Comparison of ENCODE assay signal across 14 cellular contexts in genomic region chr4:102196221-102196620, GRCh38.
A peak's percentile ranks its signal among the peaks of the same experiment; 100 is the strongest.
DNase-seq lines count a peak whose midpoint lies in the region; ATAC-seq, FAIRE-seq and TF ChIP-seq lines count a peak whose summit lies in the region.
"Had no signal": no experiment of that assay in that cellular context is flagged by ENCODE, and none has a peak within 500 bp of the region (broad histone marks: within the 10 kb centered on the region; RNA-seq: fewer than 3 reads in every experiment).

No MANE protein-coding gene starts in this region.

- peak overlapping the region; percentile 22 for H2AFZ ChIP-seq in osteoblast (ENCODE audit: low read length)
- no peak overlapping the region for H2AFZ ChIP-seq in H9 (ENCODE audit: low read length)

- H3K79me2 ChIP-seq in osteoblast (ENCODE audit: insufficient read depth, low read length) = no peaks in the 10 kb centered on the region
- no peaks in the 10 kb centered on the region for H3K79me2 ChIP-seq in H9 (ENCODE audit: insufficient read depth, low read length)

- no peak overlapping the region for H2BK5ac ChIP-seq in H9 (ENCODE audit: insufficient read length, low read length)

- H2BK20ac ChIP-seq in H9 (ENCODE audit: low read depth, low read length, poor library complexity, severe bottlenecking) = no peak overlapping the region

- H3K9me3 Mint-ChIP-seq in H9 = no peaks in the 10 kb centered on the region; a peak in 2 of 5 replicates
- no peaks in the 10 kb centered on the region for H3K9me3 Mint-ChIP-seq in activated T-cell treated with anti-CD3 and anti-CD28 coated beads, Interleukin-2, amount 50 U/mL, for 4 hours
- no peaks in the 10 kb centered on the region for H3K9me3 Mint-ChIP-seq in stimulated activated naive B cell treated with anti-CD40 and anti-IgM and Interleukin-4, amounts not matched to agents 10 μg/mL and 1 μg/mL and 100 μg/mL, for 72 hours

- no peak overlapping the region for H4K5ac ChIP-seq in H9 (ENCODE audit: insufficient read length, low read depth, low read length)

- H4K20me1 ChIP-seq in osteoblast (ENCODE audit: insufficient read depth, low read length) = no peaks in the 10 kb centered on the region
- no peaks in the 10 kb centered on the region for H4K20me1 ChIP-seq in H9 (ENCODE audit: control insufficient read depth, insufficient read depth, insufficient read length)

- H2BK120ac ChIP-seq in H9 (ENCODE audit: low read depth, low read length, poor library complexity, severe bottlenecking) = no peak overlapping the region

- H3K79me1 ChIP-seq in H9 (ENCODE audit: insufficient read depth, low read depth, low read length, poor library complexity, severe bottlenecking) = no peaks in the 10 kb centered on the region

- TF ChIP-seq POLR2A in GM12891 (IDR thresholded peaks at IDR 0.05; ENCODE audit: low read depth, low read length) = no peak

- DNase-seq in GM12891 (ENCODE audit: insufficient read length, low spot score) (no peak), NCI-H82 treated with DMSO at 0.1 percent for 48 hours (lab: John Stamatoyannopoulos, UW; ENCODE audit: unreplicated experiment) (peak; percentile 69), bronchial epithelial cell (ENCODE audit: low read depth) (peak; percentile 38), osteoblast (ENCODE audit: insufficient read length, low spot score, missing footprints) (peak; percentile 64), H9 (no peak)
- DNase-seq in activated T-cell treated with anti-CD3 and anti-CD28 coated beads, Interleukin-2, amount 50 U/mL, for 4 hours = no peak
- no peak for DNase-seq in stimulated activated naive B cell treated with anti-CD40 and anti-IgM and Interleukin-4, amounts not matched to agents 10 μg/mL and 1 μg/mL and 100 μg/mL, for 72 hours
- DNase-seq: activated CD4-positive, alpha-beta T cell treated with anti-CD3 and anti-CD28 coated beads, Interleukin-2, amount 50 U/mL, for 4 hours; activated gamma-delta T cell; NCI-H187; thyroid gland had no signal

- H3K18ac ChIP-seq in H9 (ENCODE audit: insufficient read length, low read depth, low read length) = no peak overlapping the region

- no peak overlapping the region for H2AK5ac ChIP-seq in H9 (ENCODE audit: insufficient read length, low read length)

- H3K56ac ChIP-seq in H9 (ENCODE audit: insufficient read length, low read depth, low read length) = no peak overlapping the region

- no peaks in the 10 kb centered on the region for H3K23me2 ChIP-seq in H9 (ENCODE audit: insufficient read length, low read depth, low read length, poor library complexity, severe bottlenecking)

- H3K36me3 ChIP-seq in bronchial epithelial cell (ENCODE audit: control insufficient read depth, insufficient read depth, low read length) = no peaks in the 10 kb centered on the region
- no peaks in the 10 kb centered on the region for H3K36me3 ChIP-seq in osteoblast (ENCODE audit: insufficient read depth, low read length)
- H3K36me3 ChIP-seq: thyroid gland had no signal

- H2BK15ac ChIP-seq in H9 (ENCODE audit: low read depth, low read length) = no peak overlapping the region

- H3K4me1 ChIP-seq in osteoblast (ENCODE audit: insufficient read depth, low read length) (no peaks in the 10 kb centered on the region), H9 (ENCODE audit: insufficient read depth, low read length) (no peaks in the 10 kb centered on the region)
- H3K4me1 ChIP-seq: thyroid gland had no signal

- WGBS in H9 (ENCODE audit: extremely low coverage, insufficient read length, low lambda C conversion rate) = no CpG with 5 or more reads among the region's 3 CpGs

- H3K4me2 ChIP-seq in osteoblast (ENCODE audit: insufficient read depth, low read length) (no peak overlapping the region), H9 (ENCODE audit: insufficient read depth, insufficient read length, low read length) (no peak overlapping the region)

- FAIRE-seq in GM12891 (lab: Jason Lieb, UNC) (no peak), bronchial epithelial cell (lab: Jason Lieb, UNC) (no peak)

- H3K27ac ChIP-seq in osteoblast (ENCODE audit: low read depth, low read length) (no peak overlapping the region), H9 (ENCODE audit: insufficient read length, low read depth, low read length) (no peak overlapping the region)
- H3K27ac ChIP-seq: thyroid gland had no signal

- H3K27ac Mint-ChIP-seq in H9 = no peak overlapping the region
- H3K27ac Mint-ChIP-seq in stimulated activated naive B cell treated with anti-CD40 and anti-IgM and Interleukin-4, amounts not matched to agents 10 μg/mL and 1 μg/mL and 100 μg/mL, for 72 hours = no peak overlapping the region

- no peaks in the 10 kb centered on the region for H3K4me1 Mint-ChIP-seq in H9
- peaks cover 5% of the 10 kb centered on the region for H3K4me1 Mint-ChIP-seq in activated T-cell treated with anti-CD3 and anti-CD28 coated beads, Interleukin-2, amount 50 U/mL, for 4 hours (ENCODE audit: low read depth)
- H3K4me1 Mint-ChIP-seq in stimulated activated naive B cell treated with anti-CD40 and anti-IgM and Interleukin-4, amounts not matched to agents 10 μg/mL and 1 μg/mL and 100 μg/mL, for 72 hours = no peaks in the 10 kb centered on the region
- H3K4me1 Mint-ChIP-seq: neural crest cell had no signal

- no peaks in the 10 kb centered on the region for H3K27me3 ChIP-seq in bronchial epithelial cell (ENCODE audit: control insufficient read depth, insufficient read depth, low read length)
- H3K27me3 ChIP-seq in osteoblast (ENCODE audit: insufficient read depth, low read length) = no peaks in the 10 kb centered on the region
- no peaks in the 10 kb centered on the region for H3K27me3 ChIP-seq in H9 (ENCODE audit: insufficient read depth, low read length)
- H3K27me3 ChIP-seq: thyroid gland had no signal

- H3K4me3 Mint-ChIP-seq in H9 = no peak overlapping the region
- no peak overlapping the region for H3K4me3 Mint-ChIP-seq in activated T-cell treated with anti-CD3 and anti-CD28 coated beads, Interleukin-2, amount 50 U/mL, for 4 hours
- no peak overlapping the region for H3K4me3 Mint-ChIP-seq in stimulated activated naive B cell treated with anti-CD40 and anti-IgM and Interleukin-4, amounts not matched to agents 10 μg/mL and 1 μg/mL and 100 μg/mL, for 72 hours
- H3K4me3 Mint-ChIP-seq: neural crest cell had no signal

- no peak for ATAC-seq in HG02610 (IDR thresholded peaks at IDR 0.05; ENCODE audit: unreplicated experiment)
- ATAC-seq in activated T-cell treated with anti-CD3 and anti-CD28 coated beads, Interleukin-2, amount 50 U/mL, for 4 hours = no peak
- no peak for ATAC-seq in stimulated activated naive B cell treated with anti-CD40 and anti-IgM and Interleukin-4, amounts not matched to agents 10 μg/mL and 1 μg/mL and 100 μg/mL, for 72 hours (replicated peaks)
- ATAC-seq: left lobe of liver had no signal

- no peak overlapping the region for H4K91ac ChIP-seq in H9 (ENCODE audit: insufficient read length, low read depth, low read length)

- H3T11ph ChIP-seq in H9 (ENCODE audit: low read length) = no peak overlapping the region

- H4K8ac ChIP-seq in H9 (replicated peaks; ENCODE audit: insufficient read length, low read depth, low read length) = no peak overlapping the region

- H3K23ac ChIP-seq in H9 (ENCODE audit: insufficient read length, low read depth, low read length) = no peak overlapping the region

- no peaks in the 10 kb centered on the region for H3K27me3 Mint-ChIP-seq in H9 (ENCODE audit: low read depth)
- H3K27me3 Mint-ChIP-seq in activated T-cell treated with anti-CD3 and anti-CD28 coated beads, Interleukin-2, amount 50 U/mL, for 4 hours (ENCODE audit: low read depth) = no peaks in the 10 kb centered on the region
- H3K27me3 Mint-ChIP-seq in stimulated activated naive B cell treated with anti-CD40 and anti-IgM and Interleukin-4, amounts not matched to agents 10 μg/mL and 1 μg/mL and 100 μg/mL, for 72 hours = no peaks in the 10 kb centered on the region

- no peaks in the 10 kb centered on the region for H3K36me3 Mint-ChIP-seq in H9 (ENCODE audit: insufficient read depth in 1 of 3, low read depth in 3 of 3)
- H3K36me3 Mint-ChIP-seq in activated T-cell treated with anti-CD3 and anti-CD28 coated beads, Interleukin-2, amount 50 U/mL, for 4 hours (ENCODE audit: insufficient read depth) = no peaks in the 10 kb centered on the region
- peaks cover 0 to 4% of the 10 kb centered on the region in 2 donors for H3K36me3 Mint-ChIP-seq in stimulated activated naive B cell treated with anti-CD40 and anti-IgM and Interleukin-4, amounts not matched to agents 10 μg/mL and 1 μg/mL and 100 μg/mL, for 72 hours

- H2BK12ac ChIP-seq in H9 (ENCODE audit: insufficient read length, low read depth, low read length) = no peak overlapping the region

- H3K9ac ChIP-seq in H9 (ENCODE audit: extremely low read depth, insufficient read length, low read length) = no peak overlapping the region

- TF ChIP-seq CTCF in bronchial epithelial cell (IDR thresholded peaks at IDR 0.05; ENCODE audit: insufficient read depth, low read length, severe bottlenecking) (no peak), osteoblast (IDR thresholded peaks at IDR 0.05; ENCODE audit: extremely low read depth, low read depth, low read length) (no peak), H9 (conservative IDR thresholded peaks at IDR 0.05) (no peak)

- H3K9me3 ChIP-seq in osteoblast (ENCODE audit: low read depth, low read length) (no peaks in the 10 kb centered on the region), H9 (ENCODE audit: control insufficient read depth, low read depth, low read length) (no peaks in the 10 kb centered on the region)
- H3K9me3 ChIP-seq: thyroid gland had no signal

- no peak overlapping the region for H3K4me3 ChIP-seq in bronchial epithelial cell (ENCODE audit: low read depth, low read length)
- no peak overlapping the region for H3K4me3 ChIP-seq in osteoblast (ENCODE audit: insufficient read depth, low read length)
- H3K4me3 ChIP-seq: thyroid gland had no signal

- no peak overlapping the region for H3K4ac ChIP-seq in H9 (ENCODE audit: low read depth, low read length)

- H3K14ac ChIP-seq in H9 (ENCODE audit: insufficient read depth, low read length) = no peak overlapping the region

TF ChIP-seq in GM12891, 5 proteins besides CTCF, POLR2A, EP300 and RAD21:
- TF ChIP-seq POLR2AphosphoS5 (IDR thresholded peaks at IDR 0.05; ENCODE audit: low read depth, low read length) (no peak), SPI1 (IDR thresholded peaks at IDR 0.05; ENCODE audit: low read depth, low read length) (peak; percentile 26; the same call in 1 of the 2 replicates), TAF1 (IDR thresholded peaks at IDR 0.05; ENCODE audit: low read depth, low read length) (no peak), PAX5 (IDR thresholded peaks at IDR 0.05; ENCODE audit: insufficient read depth, low read length, severe bottlenecking) (no peak), POU2F2 (IDR thresholded peaks at IDR 0.05; ENCODE audit: low read depth, low read length) (no peak)

Comparison
In these comparisons a context has a peak if more than half of its experiments do, and no peak if none do; other contexts are left out.
1. DNase-seq: peak in NCI-H82 treated with DMSO at 0.1 percent for 48 hours (single experiment), bronchial epithelial cell (single experiment) and osteoblast (single experiment); none in GM12891 (single experiment), H9 (single experiment), activated T-cell treated with anti-CD3 and anti-CD28 coated beads, Interleukin-2, amount 50 U/mL, for 4 hours (single experiment) and stimulated activated naive B cell treated with anti-CD40 and anti-IgM and Interleukin-4, amounts not matched to agents 10 μg/mL and 1 μg/mL and 100 μg/mL, for 72 hours (single experiment).